Comparison of ENCODE assay signal across 17 cellular contexts in genomic region chr17:17382060-17382449, GRCh38.
"Had no signal": no experiment of that assay in that cellular context is flagged by ENCODE, and none has a peak within 500 bp of the region (broad histone marks: within the 10 kb centered on the region; RNA-seq: fewer than 3 reads in every experiment).

No MANE protein-coding gene starts in this region.

- H3K9me3 ChIP-seq: esophagus squamous epithelium, gastroesophageal sphincter, left ventricle myocardium inferior, lower lobe of right lung, neutrophil, right atrium auricular region, stomach, thoracic aorta, transverse colon had no signal

- DNase-seq: effector memory CD8-positive, alpha-beta T cell; esophagus squamous epithelium; foreskin fibroblast; kidney; left cardiac atrium; left ventricle myocardium inferior; lower lobe of right lung; nephron progenitor cell; small intestine; stimulated activated CD4-positive, alpha-beta T cell treated with anti-CD3 and anti-CD28 coated beads, Interleukin-12 subunit alpha, Interleukin-12 subunit beta, amount 100 ng/mL, for 4 hours; stimulated activated naive CD4-positive, alpha-beta T cell; stomach; transverse colon had no signal

- FAIRE-seq: kidney, small intestine had no signal

- H3K27ac ChIP-seq: esophagus squamous epithelium, gastroesophageal sphincter, left ventricle myocardium inferior, lower lobe of right lung, neutrophil, right atrium auricular region, stomach, thoracic aorta, transverse colon had no signal

- H3K4me3 ChIP-seq: esophagus squamous epithelium, gastroesophageal sphincter, left ventricle myocardium inferior, lower lobe of right lung, right atrium auricular region, stomach, thoracic aorta, transverse colon had no signal

- ATAC-seq: effector memory CD8-positive, alpha-beta T cell; gastroesophageal sphincter; left cardiac atrium; lower lobe of right lung had no signal

- H3K36me3 ChIP-seq: esophagus squamous epithelium, gastroesophageal sphincter, left ventricle myocardium inferior, lower lobe of right lung, neutrophil, right atrium auricular region, stomach, thoracic aorta, transverse colon had no signal

- H3K4me1 ChIP-seq: gastroesophageal sphincter had no signal

- H3K27me3 ChIP-seq: neutrophil, right atrium auricular region had no signal
